Comparison of ENCODE assay signal across 1 cellular context in genomic region chr7:118183254-118183585, GRCh38.
TF ChIP-seq lines count a peak whose summit lies in the region.

No MANE protein-coding gene starts in this region.

TF ChIP-seq in HCT116, 20 proteins besides CTCF, POLR2A, EP300 and RAD21 (continued from another document):
- TF ChIP-seq ZBTB33 (IDR thresholded peaks at IDR 0.05; ENCODE audit: extremely low read depth, insufficient replicate concordance, low read length) (no peak), ZFX (IDR thresholded peaks at IDR 0.05) (no peak), SP1 (IDR thresholded peaks at IDR 0.05; ENCODE audit: low read depth) (no peak), EGR1 (IDR thresholded peaks at IDR 0.05; ENCODE audit: low read depth) (no peak), CEBPB (IDR thresholded peaks at IDR 0.05; ENCODE audit: low read depth) (no peak), MAX (IDR thresholded peaks at IDR 0.05) (no peak), JUND (IDR thresholded peaks at IDR 0.05) (no peak), REST (IDR thresholded peaks at IDR 0.05; ENCODE audit: low read depth) (no peak), SIN3A (IDR thresholded peaks at IDR 0.05; ENCODE audit: low read depth) (no peak)
TF ChIP-seq in HCT116: peak in this region for 0.
